Comparison of ENCODE assay signal across 23 cellular contexts in genomic region chr4:81666491-81666890, GRCh38.
DNase-seq lines count a peak whose midpoint lies in the region; ATAC-seq and TF ChIP-seq lines count a peak whose summit lies in the region.
"Had no signal": no experiment of that assay in that cellular context is flagged by ENCODE, and none has a peak within 500 bp of the region (broad histone marks: within the 10 kb centered on the region; RNA-seq: fewer than 3 reads in every experiment).

No MANE protein-coding gene starts in this region.

- POLR2A ChIA-PET in Caco-2 (lab: Charles Lee): no interaction called here

- intact Hi-C loops in Caco-2 (cut with micrococcal nuclease; ENCODE audit: unreplicated experiment): no loop called here

- in situ Hi-C loops in brain microvascular endothelial cell (cut with HindIII; ENCODE audit: low pct_ligation_motif_present, low sequenced_read_pairs): no loop called here

- H3K4me3 Mint-ChIP-seq in activated naive CD8-positive, alpha-beta T cell treated with anti-CD3 and anti-CD28 coated beads, Interleukin-2, amount 50 U/mL, for 24 hours: no peak overlapping the region
- no peak overlapping the region for H3K4me3 Mint-ChIP-seq in Caco-2 (ENCODE audit: unreplicated experiment)
- H3K4me3 Mint-ChIP-seq: activated T-helper 1 cell treated with anti-CD3 and anti-CD28 coated beads, Interleukin-12 subunit alpha, Interleukin-12 subunit beta, Interleukin-2, Interleukin-4 antibody, amounts not matched to agents 30 ng/mL and 10 ng/mL and 1 ng/mL, durations not matched to agents 14 hours and 24 hours and 36 hours; brain; CD4-positive, alpha-beta T cell; endodermal cell; T-cell had no signal

- no TSS peak for BruUV-seq in Caco-2 (replicated peaks; lab: Mats Ljungman, UMichigan)

- H3K9me3 ChIP-seq in Caco-2: no peaks in the 10 kb centered on the region
- H3K9me3 ChIP-seq: colonic mucosa, esophagus squamous epithelium, lower lobe of right lung, Peyer's patch, prostate gland had no signal

- no peaks in the 10 kb centered on the region for H3K27me3 Mint-ChIP-seq in activated naive CD8-positive, alpha-beta T cell treated with anti-CD3 and anti-CD28 coated beads, Interleukin-2, amount 50 U/mL, for 24 hours
- no peaks in the 10 kb centered on the region for H3K27me3 Mint-ChIP-seq in Caco-2 (ENCODE audit: insufficient read depth, unreplicated experiment)
- H3K27me3 Mint-ChIP-seq: brain; CD4-positive, alpha-beta T cell had no signal

- H3K4me3 ChIP-seq in Caco-2 (ENCODE audit: low read depth, low read length): no peak overlapping the region
- no peak overlapping the region for H3K4me3 ChIP-seq in brain microvascular endothelial cell (ENCODE audit: low read depth, low read length)
- H3K4me3 ChIP-seq: colonic mucosa, esophagus squamous epithelium, lower lobe of right lung, Peyer's patch, prostate gland had no signal

- H3K36me3 Mint-ChIP-seq in activated naive CD8-positive, alpha-beta T cell treated with anti-CD3 and anti-CD28 coated beads, Interleukin-2, amount 50 U/mL, for 24 hours (ENCODE audit: low read depth): no peaks in the 10 kb centered on the region
- H3K36me3 Mint-ChIP-seq in Caco-2 (ENCODE audit: insufficient read depth, unreplicated experiment): no peaks in the 10 kb centered on the region
- H3K36me3 Mint-ChIP-seq: brain, T-cell had no signal

- H3K27ac Mint-ChIP-seq in activated naive CD8-positive, alpha-beta T cell treated with anti-CD3 and anti-CD28 coated beads, Interleukin-2, amount 50 U/mL, for 24 hours: peak overlapping the region; percentile 64
- no peak overlapping the region for H3K27ac Mint-ChIP-seq in Caco-2 (ENCODE audit: unreplicated experiment)
- H3K27ac Mint-ChIP-seq: activated T-helper 1 cell treated with anti-CD3 and anti-CD28 coated beads, Interleukin-12 subunit alpha, Interleukin-12 subunit beta, Interleukin-2, Interleukin-4 antibody, amounts not matched to agents 30 ng/mL and 10 ng/mL and 1 ng/mL, durations not matched to agents 14 hours and 24 hours and 36 hours; CD4-positive, alpha-beta T cell; endodermal cell; T-cell had no signal

- CTCF ChIA-PET in Caco-2 (lab: Charles Lee): no interaction called here

- no peaks in the 10 kb centered on the region for H3K9me3 Mint-ChIP-seq in activated naive CD8-positive, alpha-beta T cell treated with anti-CD3 and anti-CD28 coated beads, Interleukin-2, amount 50 U/mL, for 24 hours
- H3K9me3 Mint-ChIP-seq in Caco-2 (ENCODE audit: unreplicated experiment): no peaks in the 10 kb centered on the region
- H3K9me3 Mint-ChIP-seq: activated T-helper 1 cell treated with anti-CD3 and anti-CD28 coated beads, Interleukin-12 subunit alpha, Interleukin-12 subunit beta, Interleukin-2, Interleukin-4 antibody, amounts not matched to agents 30 ng/mL and 10 ng/mL and 1 ng/mL, durations not matched to agents 14 hours and 24 hours and 36 hours; brain; CD4-positive, alpha-beta T cell; endodermal cell; T-cell had no signal

- peak; percentile 10 for DNase-seq in stimulated activated CD4-positive, alpha-beta T cell treated with anti-CD3 and anti-CD28 coated beads, Interleukin-1b, Interleukin-23, amount 100 ng/mL, for 48 hours
- DNase-seq in stimulated activated CD4-positive, alpha-beta T cell treated with anti-CD3 and anti-CD28 coated beads, Interleukin-15, amount 100 ng/mL, for 24 hours: no peak
- no peak for DNase-seq in activated naive CD8-positive, alpha-beta T cell treated with anti-CD3 and anti-CD28 coated beads, Interleukin-2, amount 50 U/mL, for 24 hours
- DNase-seq in Caco-2: no peak
- DNase-seq in COR-L47 (lab: John Stamatoyannopoulos, UW): no peak
- DNase-seq in brain microvascular endothelial cell: no peak
- DNase-seq: CD4-positive, alpha-beta T cell; colonic mucosa; DMS153; endodermal cell; esophagus squamous epithelium; GDM1; kidney; lower lobe of right lung; NCI-H510A treated with DMSO at 0.1 percent for 48 hours; Peyer's patch; T-cell had no signal

- H3K4me1 Mint-ChIP-seq in activated naive CD8-positive, alpha-beta T cell treated with anti-CD3 and anti-CD28 coated beads, Interleukin-2, amount 50 U/mL, for 24 hours: peaks cover 15% of the 10 kb centered on the region
- peaks cover 15% of the 10 kb centered on the region for H3K4me1 Mint-ChIP-seq in Caco-2 (ENCODE audit: low read depth, unreplicated experiment)
- H3K4me1 Mint-ChIP-seq: T-cell had no signal

- H3K36me3 ChIP-seq in Caco-2 (ENCODE audit: control insufficient read depth, insufficient read depth, low read length) (no peaks in the 10 kb centered on the region), brain microvascular endothelial cell (replicated peaks) (no peaks in the 10 kb centered on the region)
- H3K36me3 ChIP-seq: colonic mucosa, esophagus squamous epithelium, lower lobe of right lung, Peyer's patch, prostate gland had no signal

- ATAC-seq in HG03469 (IDR thresholded peaks at IDR 0.05; ENCODE audit: unreplicated experiment): peak; percentile 58
- ATAC-seq in activated naive CD8-positive, alpha-beta T cell treated with anti-CD3 and anti-CD28 coated beads, Interleukin-2, amount 50 U/mL, for 24 hours: peak; percentile 99
- ATAC-seq: HCT116, lower lobe of right lung, T-cell had no signal

- H3K27ac ChIP-seq in brain microvascular endothelial cell: no peak overlapping the region
- H3K27ac ChIP-seq: colonic mucosa, esophagus squamous epithelium, HL-60, lower lobe of right lung, Peyer's patch, prostate gland had no signal

- H3K4me1 ChIP-seq in Caco-2: no peaks in the 10 kb centered on the region
- H3K4me1 ChIP-seq: colonic mucosa, prostate gland had no signal

- H3K27me3 ChIP-seq in Caco-2 (replicated peaks; ENCODE audit: control insufficient read depth, insufficient read depth, low read length) (no peaks in the 10 kb centered on the region), brain microvascular endothelial cell (replicated peaks) (no peaks in the 10 kb centered on the region)
- H3K27me3 ChIP-seq: colonic mucosa, esophagus squamous epithelium, Peyer's patch had no signal

- no peak for TF ChIP-seq CTCF in Caco-2 (IDR thresholded peaks at IDR 0.05; ENCODE audit: insufficient read depth in 1 of 2, low read depth in 1 of 2, low read length in 1 of 2, severe bottlenecking in 1 of 2, unreplicated experiment in 1 of 2)
- no peak for TF ChIP-seq CTCF in brain microvascular endothelial cell (IDR thresholded peaks at IDR 0.05; ENCODE audit: low read depth, low read length, missing control alignments)
